Comparison of ENCODE assay signal across 8 cellular contexts in the genomic region with DNA sequence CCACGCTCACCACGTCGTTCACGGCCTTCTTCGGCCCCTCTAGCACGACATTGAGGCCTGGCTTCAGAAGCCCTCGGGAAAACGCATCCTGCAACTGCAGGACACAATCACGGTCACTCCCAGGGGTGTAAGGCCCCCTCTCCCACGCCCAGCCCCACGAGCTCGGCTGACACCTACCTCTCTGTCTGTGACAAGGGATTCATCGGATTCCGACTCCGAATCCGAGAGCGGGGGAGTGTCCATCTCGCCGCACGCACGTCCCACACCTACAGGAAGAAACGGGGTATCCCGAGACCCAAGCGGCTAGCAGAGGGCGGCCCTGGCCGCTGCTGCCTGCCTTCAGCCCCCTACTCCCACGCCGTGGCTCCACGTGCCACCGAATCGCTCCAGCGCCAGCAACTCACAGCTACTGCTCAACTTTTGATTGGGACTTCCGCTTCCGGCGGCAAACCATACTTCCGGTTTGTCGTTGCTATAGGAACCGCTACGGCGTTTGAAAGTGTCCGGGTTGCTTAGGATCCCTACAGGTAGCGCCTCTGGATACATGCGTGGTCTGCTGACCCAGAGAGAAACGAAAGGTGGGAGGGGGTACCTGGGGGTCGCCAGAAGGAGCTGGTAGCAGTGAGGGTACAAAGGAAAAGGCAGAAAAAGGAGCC. TPM values are rescaled to one million over a fixed set of nuclear protein-coding genes. Genes with fewer than 3 reads are reported as not detected.
DNase-seq lines count a peak whose midpoint lies in the region; ATAC-seq and TF ChIP-seq lines count a peak whose summit lies in the region.

A gene (plus strand): TSS at position 455 of the 656 bp plus-strand sequence. CDS start 424 bp downstream, outside the sequence.
A gene with protein sequence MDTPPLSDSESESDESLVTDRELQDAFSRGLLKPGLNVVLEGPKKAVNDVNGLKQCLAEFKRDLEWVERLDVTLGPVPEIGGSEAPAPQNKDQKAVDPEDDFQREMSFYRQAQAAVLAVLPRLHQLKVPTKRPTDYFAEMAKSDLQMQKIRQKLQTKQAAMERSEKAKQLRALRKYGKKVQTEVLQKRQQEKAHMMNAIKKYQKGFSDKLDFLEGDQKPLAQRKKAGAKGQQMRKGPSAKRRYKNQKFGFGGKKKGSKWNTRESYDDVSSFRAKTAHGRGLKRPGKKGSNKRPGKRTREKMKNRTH (minus strand): TSS at position 415 of the 656 bp plus-strand sequence. CDS start 172 bp downstream, at position 243.

- intact Hi-C loops in cardiac septum (cut with DNase I): no loop called here

- no peaks in the 10 kb centered on the region for H3K36me3 ChIP-seq in parathyroid adenoma (ENCODE audit: control insufficient read depth, insufficient read depth, low read length)
- peaks cover 0 to 38% (median 12%) of the 10 kb centered on the region in 3 donors for H3K36me3 ChIP-seq in tibial nerve

- peak; percentile 95 for DNase-seq in GM12865 (ENCODE audit: low read depth)
- peak; percentile 89 for DNase-seq in NCI-H1105 treated with DMSO at 0.1 percent for 48 hours (lab: John Stamatoyannopoulos, UW)
- DNase-seq in SKM-1 (lab: John Stamatoyannopoulos, UW; ENCODE audit: unreplicated experiment): peak; percentile 68
- DNase-seq in activated naive CD8-positive, alpha-beta T cell treated with anti-CD3 and anti-CD28 coated beads for 36 hours: peak; percentile 89
- DNase-seq in cardiac septum (ENCODE audit: low spot score): peak; percentile 95
- DNase-seq in tibial nerve (ENCODE audit: low spot score in 2 of 2): peak; percentile 79 to 90

- TF ChIP-seq POLR2A in tibial nerve (IDR thresholded peaks at IDR 0.05): no peak

- H3K36me3 Mint-ChIP-seq in activated naive CD8-positive, alpha-beta T cell treated with anti-CD3 and anti-CD28 coated beads for 36 hours: peaks cover 38% of the 10 kb centered on the region

- TF ChIP-seq EP300 in tibial nerve (IDR thresholded peaks at IDR 0.05): peak in 1 of 2 donors; percentile 54

- H3K4me1 Mint-ChIP-seq in activated naive CD8-positive, alpha-beta T cell treated with anti-CD3 and anti-CD28 coated beads for 36 hours: peaks cover 30% of the 10 kb centered on the region

- H3K27ac ChIP-seq in parathyroid adenoma (peak within 1 kb of the TSS; percentile 41), tibial nerve (peak within 1 kb of the TSS in 3 of 4 donors; percentile 46 to 74 (median 61))

- H3K27me3 ChIP-seq in parathyroid adenoma (ENCODE audit: control insufficient read depth, insufficient read depth, low read length): no peaks in the 10 kb centered on the region
- H3K27me3 ChIP-seq in tibial nerve: peaks cover 0 to 5% of the 10 kb centered on the region in 2 donors

- peaks cover 2% of the 10 kb centered on the region for H3K9me3 Mint-ChIP-seq in activated naive CD8-positive, alpha-beta T cell treated with anti-CD3 and anti-CD28 coated beads for 36 hours

- H3K27ac Mint-ChIP-seq in activated naive CD8-positive, alpha-beta T cell treated with anti-CD3 and anti-CD28 coated beads for 36 hours: peak within 1 kb of the TSS; percentile 96

- no peak within 1 kb of the TSS for H3K9ac ChIP-seq in parathyroid adenoma

- H3K4me3 Mint-ChIP-seq in activated naive CD8-positive, alpha-beta T cell treated with anti-CD3 and anti-CD28 coated beads for 36 hours: peak within 1 kb of the TSS; percentile 90

- TF ChIP-seq CTCF in GM12865 (IDR thresholded peaks at IDR 0.05; ENCODE audit: insufficient read depth, low read depth, low read length, missing control alignments): no peak
- no peak for TF ChIP-seq CTCF in parathyroid adenoma (IDR thresholded peaks at IDR 0.05)
- TF ChIP-seq CTCF in tibial nerve (IDR thresholded peaks at IDR 0.05): peak in 1 of 5 experiments; percentile 15

- peak; percentile 96 for ATAC-seq in HG02759 (IDR thresholded peaks at IDR 0.05; ENCODE audit: unreplicated experiment)

- 0% methylated on average over 33 to 44 of the region's 45 CpGs for whole genome bisulfite sequencing in tibial nerve, 2 donors

- H3K4me1 ChIP-seq in parathyroid adenoma: no peaks in the 10 kb centered on the region
- H3K4me1 ChIP-seq in tibial nerve: peaks cover 0 to 20% (median 11%) of the 10 kb centered on the region in 4 donors

- H3K9me3 ChIP-seq in parathyroid adenoma (ENCODE audit: control insufficient read depth, low read length): no peaks in the 10 kb centered on the region
- no peaks in the 10 kb centered on the region for H3K9me3 ChIP-seq in tibial nerve

- no peaks in the 10 kb centered on the region for H3K79me2 ChIP-seq in parathyroid adenoma

- H2AFZ ChIP-seq in parathyroid adenoma: peak within 1 kb of the TSS; percentile 90

- H3K4me3 ChIP-seq in GM12865 (ENCODE audit: low read depth, low read length): peak within 1 kb of the TSS; percentile 75
- H3K4me3 ChIP-seq in parathyroid adenoma (ENCODE audit: low read depth, low read length): peak within 1 kb of the TSS; percentile 96
- peak within 1 kb of the TSS; percentile 62 to 98 (median 86) for H3K4me3 ChIP-seq in tibial nerve

- peaks cover 16% of the 10 kb centered on the region for H3K27me3 Mint-ChIP-seq in activated naive CD8-positive, alpha-beta T cell treated with anti-CD3 and anti-CD28 coated beads for 36 hours

- H3K4me2 ChIP-seq in parathyroid adenoma (ENCODE audit: low read length): peak within 1 kb of the TSS; percentile 94

RNA-seq across cellular contexts. Expression of the first gene that starts in this region (rescaled TPM):
- under 1 TPM; 0.32 to 0.35 TPM for total RNA-seq in activated naive CD8-positive, alpha-beta T cell treated with anti-CD3 and anti-CD28 coated beads for 36 hours
- 0.13 TPM for total RNA-seq in cardiac septum
- total RNA-seq in tibial nerve: under 1 TPM in 3 of 4 donors, not detected in 1; 0.21 to 0.30 (median 0.22) TPM

RNA-seq across cellular contexts. Expression of the second gene that starts in this region (rescaled TPM):
- total RNA-seq in activated naive CD8-positive, alpha-beta T cell treated with anti-CD3 and anti-CD28 coated beads for 36 hours: 100 to 1,000 TPM; 164 to 167 TPM
- 26.7 TPM for total RNA-seq in cardiac septum
- total RNA-seq in tibial nerve: 10 to 100 TPM; 48.8 to 57.3 (median 51.2) TPM

Comparison
In these comparisons a context has a peak if more than half of its experiments do, and no peak if none do; other contexts are left out.
1. Peak in every context shown above with its lines: DNase-seq, ATAC-seq, H3K4me3 ChIP-seq and H3K27ac ChIP-seq.